Comparison of ENCODE assay signal across 14 cellular contexts in genomic region chr16:31157136-31157535, GRCh38. TPM values are rescaled to one million over a fixed set of nuclear protein-coding genes. Genes with fewer than 3 reads are reported as not detected.
DNase-seq lines count a peak whose midpoint lies in the region; ATAC-seq, FAIRE-seq and TF ChIP-seq lines count a peak whose summit lies in the region.
"Had no signal": no experiment of that assay in that cellular context is flagged by ENCODE, and none has a peak within 500 bp of the region (broad histone marks: within the 10 kb centered on the region; RNA-seq: fewer than 3 reads in every experiment).

No MANE protein-coding gene starts in this region.

- H3K4me2 ChIP-seq in SK-N-SH, result no peak overlapping the region
- H3K4me2 ChIP-seq: hepatocyte had no signal

- no peaks in the 10 kb centered on the region for H4K20me1 ChIP-seq in SK-N-SH (ENCODE audit: insufficient read depth)

- H3K79me2 ChIP-seq in SK-N-SH (ENCODE audit: insufficient read depth), result no peaks in the 10 kb centered on the region
- H3K79me2 ChIP-seq: hepatocyte had no signal

- no peaks in the 10 kb centered on the region for H3F3A ChIP-seq in SK-N-SH (replicated peaks; ENCODE audit: insufficient read depth)

- peaks cover 4% of the 10 kb centered on the region for H3K27me3 Mint-ChIP-seq in dendritic cell treated with granulocyte-macrophage colony-stimulating factor and Interleukin-4, amounts not matched to agents 40 ng/mL and 50 ng/mL, for 4 days

- DNase-seq in SK-N-SH (no peak), NCI-H69 (lab: John Stamatoyannopoulos, UW) (peak; percentile 38), posterior vena cava (ENCODE audit: low spot score) (peak; percentile 83), NCI-H1417 treated with DMSO at 0.1 percent for 48 hours (lab: John Stamatoyannopoulos, UW) (no peak), D721Med (ENCODE audit: insufficient read length, low spot score) (no peak)
- DNase-seq: DMS79 treated with DMSO at 0.1 percent for 48 hours, NCI-H2107 had no signal

- no peak for TF ChIP-seq CTCF in SK-N-SH (IDR thresholded peaks at IDR 0.05)
- no peak for TF ChIP-seq CTCF in D721Med (IDR thresholded peaks at IDR 0.05; ENCODE audit: insufficient read depth, missing control alignments)

- no peaks in the 10 kb centered on the region for H3K36me3 Mint-ChIP-seq in dendritic cell treated with granulocyte-macrophage colony-stimulating factor and Interleukin-4, amounts not matched to agents 40 ng/mL and 50 ng/mL, for 4 days (ENCODE audit: low read depth)
- H3K36me3 Mint-ChIP-seq: mesothelial cell of epicardium had no signal

- H2AFZ ChIP-seq in SK-N-SH (ENCODE audit: low read depth), result no peak overlapping the region
- H2AFZ ChIP-seq: hepatocyte had no signal

- no peaks in the 10 kb centered on the region for H3K9me3 Mint-ChIP-seq in dendritic cell treated with granulocyte-macrophage colony-stimulating factor and Interleukin-4, amounts not matched to agents 40 ng/mL and 50 ng/mL, for 4 days
- H3K9me3 Mint-ChIP-seq: mesothelial cell of epicardium had no signal

- no peak overlapping the region for H3K9ac ChIP-seq in SK-N-SH

- H3K27me3 ChIP-seq in SK-N-SH (ENCODE audit: insufficient read depth), result no peaks in the 10 kb centered on the region
- H3K27me3 ChIP-seq: hepatocyte had no signal

- H3K9me3 ChIP-seq in SK-N-SH, result no peaks in the 10 kb centered on the region

- TF ChIP-seq RAD21 in SK-N-SH (IDR thresholded peaks at IDR 0.05; ENCODE audit: low read length), result no peak

- peaks cover 19% of the 10 kb centered on the region for H3K4me1 Mint-ChIP-seq in dendritic cell treated with granulocyte-macrophage colony-stimulating factor and Interleukin-4, amounts not matched to agents 40 ng/mL and 50 ng/mL, for 4 days (ENCODE audit: low read depth)
- H3K4me1 Mint-ChIP-seq: mesothelial cell of epicardium had no signal

- ATAC-seq in SK-N-SH treated with all-trans-retinoic acid at 6 μM for 48 hours, result peak; percentile 62
- ATAC-seq in HG02798 (IDR thresholded peaks at IDR 0.05; ENCODE audit: poor library complexity, unreplicated experiment), result no peak

- WGBS in SK-N-SH (ENCODE audit: low lambda C conversion rate), result 22% methylated on average over 5 of the region's 8 CpGs

- intact Hi-C loops in dendritic cell treated with granulocyte-macrophage colony-stimulating factor and Interleukin-4, amounts not matched to agents 40 ng/mL and 50 ng/mL, for 4 days (cut with micrococcal nuclease), result no loop called here
- intact Hi-C loops in posterior vena cava (cut with DNase I), result no loop called here

- H3K27ac ChIP-seq in SK-N-SH (ENCODE audit: low read depth in 2 of 2, low read length in 1 of 2), result no peak overlapping the region
- H3K27ac ChIP-seq: hepatocyte had no signal

- CTCF ChIA-PET in SK-N-SH (lab: Yijun Ruan, JAX), result interaction anchor here (1.2 to 4.8 kb wide), 6 partner anchors 13 to 711 kb away, joined by 3 to 24 read pairs (median 4); partner anchors contain the start of gene HSD3B7

- POLR2A ChIA-PET in SK-N-SH (lab: Yijun Ruan, JAX), result interaction anchor here (0.7 kb wide), 1 partner anchor 23 kb away, joined by 5 read pairs; the partner anchor contains the start of gene FUS

- TF ChIP-seq EP300 in SK-N-SH (IDR thresholded peaks at IDR 0.05; ENCODE audit: borderline replicate concordance in 1 of 2, low read depth in 1 of 2, low read length in 1 of 2), result no peak

- H3K9me2 ChIP-seq in SK-N-SH, result no peaks in the 10 kb centered on the region

- H3K36me3 ChIP-seq in SK-N-SH (replicated peaks in 1 of 2; ENCODE audit: control insufficient read depth in 1 of 2, insufficient read depth in 2 of 2, low read length in 1 of 2), result no peaks in the 10 kb centered on the region

- H3K4me3 ChIP-seq in SK-N-SH (ENCODE audit: low read depth in 2 of 2, low read length in 1 of 2), result no peak overlapping the region
- H3K4me3 ChIP-seq: hepatocyte had no signal

- no peaks in the 10 kb centered on the region for H3K4me1 ChIP-seq in SK-N-SH (ENCODE audit: control insufficient read depth in 1 of 2, insufficient read depth in 2 of 2, low read depth in 1 of 2, low read length in 1 of 2)

- H3K27ac Mint-ChIP-seq in dendritic cell treated with granulocyte-macrophage colony-stimulating factor and Interleukin-4, amounts not matched to agents 40 ng/mL and 50 ng/mL, for 4 days, result peak overlapping the region; percentile 88
- H3K27ac Mint-ChIP-seq: mesothelial cell of epicardium had no signal

- FAIRE-seq in D721Med (lab: Jason Lieb, UNC), result no peak
- FAIRE-seq: A204.1 had no signal

- H3K4me3 Mint-ChIP-seq in dendritic cell treated with granulocyte-macrophage colony-stimulating factor and Interleukin-4, amounts not matched to agents 40 ng/mL and 50 ng/mL, for 4 days, result peak overlapping the region; percentile 6
- H3K4me3 Mint-ChIP-seq: mesothelial cell of epicardium had no signal

TF ChIP-seq in SK-N-SH treated with all-trans-retinoic acid at 6 μM for 48 hours, 23 proteins besides CTCF, POLR2A, EP300 and RAD21 (continues in another document):
- TF ChIP-seq ZNF565 (CRISPR knock-in tag; conservative IDR thresholded peaks at IDR 0.05; ENCODE audit: low read depth) (no peak), ZFP30 (CRISPR knock-in tag; IDR thresholded peaks at IDR 0.05) (no peak), SNAI2 (CRISPR knock-in tag; IDR thresholded peaks at IDR 0.05) (no peak), ESRRG (CRISPR knock-in tag; IDR thresholded peaks at IDR 0.05) (no peak), PPARA (CRISPR knock-in tag; IDR thresholded peaks at IDR 0.05; ENCODE audit: borderline replicate concordance) (no peak), RARB (CRISPR knock-in tag; IDR thresholded peaks at IDR 0.05) (no peak), ZNF8 (CRISPR knock-in tag; IDR thresholded peaks at IDR 0.05) (no peak), ZFP3 (CRISPR knock-in tag; IDR thresholded peaks at IDR 0.05) (no peak)
- TF ChIP-seq, protein P1, sequence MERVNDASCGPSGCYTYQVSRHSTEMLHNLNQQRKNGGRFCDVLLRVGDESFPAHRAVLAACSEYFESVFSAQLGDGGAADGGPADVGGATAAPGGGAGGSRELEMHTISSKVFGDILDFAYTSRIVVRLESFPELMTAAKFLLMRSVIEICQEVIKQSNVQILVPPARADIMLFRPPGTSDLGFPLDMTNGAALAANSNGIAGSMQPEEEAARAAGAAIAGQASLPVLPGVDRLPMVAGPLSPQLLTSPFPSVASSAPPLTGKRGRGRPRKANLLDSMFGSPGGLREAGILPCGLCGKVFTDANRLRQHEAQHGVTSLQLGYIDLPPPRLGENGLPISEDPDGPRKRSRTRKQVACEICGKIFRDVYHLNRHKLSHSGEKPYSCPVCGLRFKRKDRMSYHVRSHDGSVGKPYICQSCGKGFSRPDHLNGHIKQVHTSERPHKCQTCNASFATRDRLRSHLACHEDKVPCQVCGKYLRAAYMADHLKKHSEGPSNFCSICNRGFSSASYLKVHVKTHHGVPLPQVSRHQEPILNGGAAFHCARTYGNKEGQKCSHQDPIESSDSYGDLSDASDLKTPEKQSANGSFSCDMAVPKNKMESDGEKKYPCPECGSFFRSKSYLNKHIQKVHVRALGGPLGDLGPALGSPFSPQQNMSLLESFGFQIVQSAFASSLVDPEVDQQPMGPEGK (CRISPR knock-in tag; IDR thresholded peaks at IDR 0.05; ENCODE audit: borderline replicate concordance), result no peak

TF ChIP-seq in SK-N-SH, 30 proteins besides CTCF, POLR2A, EP300 and RAD21:
- no peak for TF ChIP-seq GABPA (IDR thresholded peaks at IDR 0.05; ENCODE audit: low read depth)
- TF ChIP-seq, protein P2, sequence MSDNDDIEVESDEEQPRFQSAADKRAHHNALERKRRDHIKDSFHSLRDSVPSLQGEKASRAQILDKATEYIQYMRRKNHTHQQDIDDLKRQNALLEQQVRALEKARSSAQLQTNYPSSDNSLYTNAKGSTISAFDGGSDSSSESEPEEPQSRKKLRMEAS (IDR thresholded peaks at IDR 0.05; ENCODE audit: low read depth), result no peak

RNA-seq across cellular contexts. Expression of gene PRSS36, which starts 7.3 kb away (rescaled TPM):
- polyA plus RNA-seq in SK-N-SH (2012; rRNA removed), result 0.36 and 0.49 TPM in 2 replicates
- polyA plus RNA-seq in SK-N-SH (2012; cell fraction: cytosol; rRNA removed), result 0.10 and 0.12 TPM in 2 replicates
- polyA plus RNA-seq in SK-N-SH (2012; cell fraction: nucleus; rRNA removed), result 0.79 and 1.6 TPM in 2 replicates
- 1 to 10 TPM; 2.9 to 5.2 TPM for total RNA-seq in posterior vena cava

RNA-seq across cellular contexts. Expression of gene PRSS8, which starts 21.6 kb away (rescaled TPM):
- polyA plus RNA-seq in SK-N-SH (2012; rRNA removed), result 0.05 and 0.07 TPM in 2 replicates
- 0.05 and 0.13 TPM in 2 replicates for polyA plus RNA-seq in SK-N-SH (2012; cell fraction: cytosol; rRNA removed)
- 0.11 and 0.14 TPM in 2 replicates for polyA plus RNA-seq in SK-N-SH (2012; cell fraction: nucleus; rRNA removed)
- under 1 TPM in 1 of 2 donors, not detected in 1; 0.23 TPM for total RNA-seq in posterior vena cava
- total RNA-seq: skeletal muscle tissue had no signal

RNA-seq across cellular contexts. Expression of gene FUS, which starts 22.8 kb away (rescaled TPM):
- 298 and 429 TPM in 2 replicates for polyA plus RNA-seq in SK-N-SH (2012; rRNA removed)
- 348 and 487 TPM in 2 replicates for polyA plus RNA-seq in SK-N-SH (2012; cell fraction: cytosol; rRNA removed)
- 643 and 809 TPM in 2 replicates for polyA plus RNA-seq in SK-N-SH (2012; cell fraction: nucleus; rRNA removed)
- total RNA-seq in posterior vena cava, result 100 to 1,000 TPM; 168 to 208 TPM

RNA-seq across cellular contexts. Expression of gene KAT8, which starts 39.7 kb away (rescaled TPM):
- 51.8 and 52.0 TPM in 2 replicates for polyA plus RNA-seq in SK-N-SH (2012; rRNA removed)
- polyA plus RNA-seq in SK-N-SH (2012; cell fraction: cytosol; rRNA removed), result 36.2 and 44.6 TPM in 2 replicates
- polyA plus RNA-seq in SK-N-SH (2012; cell fraction: nucleus; rRNA removed), result 94.8 and 120 TPM in 2 replicates
- total RNA-seq in posterior vena cava, result 10 to 100 TPM; 49.9 to 51.3 TPM

RNA-seq across cellular contexts. Expression of gene PYCARD, which starts 45.4 kb away (rescaled TPM):
- 0.28 and 0.42 TPM in 2 replicates for polyA plus RNA-seq in SK-N-SH (2012; rRNA removed)
- polyA plus RNA-seq in SK-N-SH (2012; cell fraction: cytosol; rRNA removed), result 0.35 and 0.50 TPM in 2 replicates
- 0.10 and 0.75 TPM in 2 replicates for polyA plus RNA-seq in SK-N-SH (2012; cell fraction: nucleus; rRNA removed)
- 10 to 100 TPM; 13.0 to 23.9 TPM for total RNA-seq in posterior vena cava

Comparison
In these comparisons a context has a peak if more than half of its experiments do, and no peak if none do; other contexts are left out.
1. DNase-seq: peak in NCI-H69 (single experiment) and posterior vena cava (single experiment); none in SK-N-SH (single experiment), NCI-H1417 treated with DMSO at 0.1 percent for 48 hours (single experiment) and D721Med (single experiment).